ENCODE assay signal across 10 cellular contexts in the genomic region with DNA sequence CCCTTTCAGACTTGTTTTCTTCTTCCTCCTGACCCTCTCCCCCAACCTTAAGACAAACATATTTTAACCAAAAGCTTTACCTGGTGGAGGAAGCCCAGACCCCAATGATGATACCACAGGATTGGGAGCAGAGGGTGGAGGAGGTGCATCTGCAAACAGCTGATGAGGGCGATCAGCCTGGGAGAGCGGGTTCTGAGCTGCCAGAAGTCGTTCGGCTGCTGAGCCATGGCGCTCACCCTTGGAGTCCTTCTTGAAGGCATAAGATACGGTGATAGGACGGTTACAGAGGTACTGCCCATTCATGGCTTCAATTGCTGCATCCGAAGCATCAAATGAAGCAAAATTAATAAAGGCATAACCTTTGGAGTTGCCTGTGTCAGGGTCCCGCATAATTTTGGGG. TPM values are rescaled to one million over a fixed set of nuclear protein-coding genes. Genes with fewer than 3 reads are reported as not detected.
A peak's percentile ranks its signal among the peaks of the same experiment; 100 is the strongest.
DNase-seq lines count a peak whose midpoint lies in the region; ATAC-seq and TF ChIP-seq lines count a peak whose summit lies in the region.
"Had no signal": no experiment of that assay in that cellular context is flagged by ENCODE, and none has a peak within 500 bp of the region (broad histone marks: within the 10 kb centered on the region; RNA-seq: fewer than 3 reads in every experiment).

No MANE protein-coding gene starts in this region.

- H3K9ac ChIP-seq in SK-N-MC (ENCODE audit: insufficient read length) (no peak overlapping the region), smooth muscle cell (ENCODE audit: low read depth) (no peak overlapping the region)

- POLR2A ChIA-PET in activated CD4-positive, alpha-beta T cell treated with anti-CD3 and anti-CD28 coated beads for 36 hours (lab: Charles Lee) = no interaction called here

- peak overlapping the region; percentile 92 for H3K4me2 ChIP-seq in smooth muscle cell

- no peak overlapping the region for H3K27ac Mint-ChIP-seq in activated CD4-positive, alpha-beta T cell treated with anti-CD3 and anti-CD28 coated beads for 36 hours

- H3K36me3 ChIP-seq in SK-N-MC (ENCODE audit: insufficient read depth, low read length) (peaks cover 46% of the 10 kb centered on the region), smooth muscle cell (ENCODE audit: low read depth) (peaks cover 14% of the 10 kb centered on the region)

- peak overlapping the region; percentile 97 for H3K4me3 Mint-ChIP-seq in activated CD4-positive, alpha-beta T cell treated with anti-CD3 and anti-CD28 coated beads for 36 hours

- peaks cover 17% of the 10 kb centered on the region for H3K4me1 ChIP-seq in smooth muscle cell (ENCODE audit: low read depth)

- no peak for ATAC-seq in activated CD4-positive, alpha-beta T cell treated with anti-CD3 and anti-CD28 coated beads for 36 hours
- ATAC-seq in HG03457 (IDR thresholded peaks at IDR 0.05; ENCODE audit: unreplicated experiment) = no peak
- no peak for ATAC-seq in HG03460 (IDR thresholded peaks at IDR 0.05; ENCODE audit: unreplicated experiment)

- TF ChIP-seq CTCF in fibroblast of the aortic adventitia (IDR thresholded peaks at IDR 0.05; ENCODE audit: insufficient read depth, low read length) (no peak), smooth muscle cell (IDR thresholded peaks at IDR 0.05; ENCODE audit: borderline replicate concordance, insufficient read depth, poor library complexity, severe bottlenecking) (no peak)

- H2AFZ ChIP-seq in smooth muscle cell (ENCODE audit: low read depth) = no peak overlapping the region

- peaks cover 8% of the 10 kb centered on the region for H3F3A ChIP-seq in smooth muscle cell (ENCODE audit: low read depth)

- H3K27ac ChIP-seq in SK-N-MC (no peak overlapping the region), smooth muscle cell (ENCODE audit: low read depth) (no peak overlapping the region)
- H3K27ac ChIP-seq: colonic mucosa had no signal

- peaks cover 53% of the 10 kb centered on the region for H3K36me3 Mint-ChIP-seq in activated CD4-positive, alpha-beta T cell treated with anti-CD3 and anti-CD28 coated beads for 36 hours (ENCODE audit: low read depth)

- WGBS in smooth muscle cell (ENCODE audit: low lambda C conversion rate) = 94% methylated on average over 9 of the region's 9 CpGs

- CTCF ChIA-PET in activated CD4-positive, alpha-beta T cell treated with anti-CD3 and anti-CD28 coated beads for 36 hours (lab: Charles Lee) = no interaction called here

- H4K20me1 ChIP-seq in smooth muscle cell (ENCODE audit: low read depth) = peaks cover 14% of the 10 kb centered on the region

- H3K27me3 Mint-ChIP-seq in activated CD4-positive, alpha-beta T cell treated with anti-CD3 and anti-CD28 coated beads for 36 hours = peaks cover under 1% of the 10 kb centered on the region

- H3K27me3 ChIP-seq in smooth muscle cell (ENCODE audit: low read depth) = no peaks in the 10 kb centered on the region
- H3K27me3 ChIP-seq: colonic mucosa had no signal

- intact Hi-C loops in activated CD4-positive, alpha-beta T cell treated with anti-CD3 and anti-CD28 coated beads for 36 hours (cut with DNase I, micrococcal nuclease) = no loop called here

- H3K9me3 ChIP-seq in SK-N-MC (ENCODE audit: low read depth, low read length) = no peaks in the 10 kb centered on the region
- H3K9me3 ChIP-seq in smooth muscle cell (replicated peaks; ENCODE audit: low read depth) = no peaks in the 10 kb centered on the region
- H3K9me3 ChIP-seq: colonic mucosa had no signal

- H3K79me2 ChIP-seq in smooth muscle cell (ENCODE audit: low read depth) = peaks cover 26% of the 10 kb centered on the region

- H3K4me3 ChIP-seq in SK-N-MC (peak overlapping the region; percentile 94), fibroblast of the aortic adventitia (ENCODE audit: low read depth, low read length) (peak overlapping the region; percentile 88), smooth muscle cell (peak overlapping the region; percentile 96)

- DNase-seq in activated CD4-positive, alpha-beta T cell treated with anti-CD3 and anti-CD28 coated beads for 36 hours = no peak
- DNase-seq in activated CD4-positive, alpha-beta T cell treated with anti-CD3 and anti-CD28 coated beads, Interleukin-2, amount 50 U/mL, for 4 hours = no peak
- DNase-seq in SK-N-MC (ENCODE audit: low read depth, low spot score) (no peak), fibroblast of the aortic adventitia (ENCODE audit: low read depth) (no peak), smooth muscle cell (lab: John Stamatoyannopoulos, UW; ENCODE audit: unreplicated experiment) (no peak)
- DNase-seq in stimulated activated CD4-positive, alpha-beta T cell treated with anti-CD3 and anti-CD28 coated beads, Interleukin-12 subunit alpha, Interleukin-12 subunit beta, amount 100 ng/mL, for 4 hours = no peak
- DNase-seq: colonic mucosa, WERI-Rb-1 had no signal

- peaks cover 38% of the 10 kb centered on the region for H3K4me1 Mint-ChIP-seq in activated CD4-positive, alpha-beta T cell treated with anti-CD3 and anti-CD28 coated beads for 36 hours

- H3K9me3 Mint-ChIP-seq in activated CD4-positive, alpha-beta T cell treated with anti-CD3 and anti-CD28 coated beads for 36 hours (ENCODE audit: low read depth) = no peaks in the 10 kb centered on the region

RNA-seq across cellular contexts. Expression of a gene that starts 1.3 kb away (rescaled TPM):
- 10 to 100 TPM; 68.6 to 71.9 TPM for total RNA-seq in activated CD4-positive, alpha-beta T cell treated with anti-CD3 and anti-CD28 coated beads for 36 hours
- total RNA-seq in fibroblast of the aortic adventitia (ENCODE audit: low replicate concordance) = 2.8 and 24.9 TPM in 2 replicates
- 27.3 and 32.8 TPM in 2 replicates for total RNA-seq in smooth muscle cell
- polyA plus RNA-seq in smooth muscle cell = 72.9 and 75.3 TPM in 2 replicates

RNA-seq across cellular contexts. Expression of a gene that starts 8.7 kb away (rescaled TPM):
- 1 to 10 TPM; 7.8 to 8.5 TPM for total RNA-seq in activated CD4-positive, alpha-beta T cell treated with anti-CD3 and anti-CD28 coated beads for 36 hours
- total RNA-seq in fibroblast of the aortic adventitia (ENCODE audit: low replicate concordance) (17.4 and 25.0 TPM in 2 replicates), smooth muscle cell (9.8 and 14.6 TPM in 2 replicates)
- polyA plus RNA-seq in smooth muscle cell = 10.5 and 14.0 TPM in 2 replicates

RNA-seq across cellular contexts. Expression of a gene that starts 10.4 kb away (rescaled TPM):
- total RNA-seq in activated CD4-positive, alpha-beta T cell treated with anti-CD3 and anti-CD28 coated beads for 36 hours = 1 to 10 TPM; 1.3 TPM
- 7.3 and 22.1 TPM in 2 replicates for total RNA-seq in fibroblast of the aortic adventitia (ENCODE audit: low replicate concordance)
- 19.4 and 23.5 TPM in 2 replicates for total RNA-seq in smooth muscle cell
- polyA plus RNA-seq in smooth muscle cell = 17.2 and 18.2 TPM in 2 replicates

RNA-seq across cellular contexts. Expression of a gene that starts 26.9 kb away (rescaled TPM):
- total RNA-seq in activated CD4-positive, alpha-beta T cell treated with anti-CD3 and anti-CD28 coated beads for 36 hours = 10 to 100 TPM; 24.1 to 30.0 TPM
- 7.0 and 9.4 TPM in 2 replicates for total RNA-seq in fibroblast of the aortic adventitia (ENCODE audit: low replicate concordance)
- total RNA-seq in smooth muscle cell = 14.3 and 21.3 TPM in 2 replicates
- polyA plus RNA-seq in smooth muscle cell = 25.7 and 27.4 TPM in 2 replicates
